Comparison of ENCODE assay signal across 25 cellular contexts in the genomic region with DNA sequence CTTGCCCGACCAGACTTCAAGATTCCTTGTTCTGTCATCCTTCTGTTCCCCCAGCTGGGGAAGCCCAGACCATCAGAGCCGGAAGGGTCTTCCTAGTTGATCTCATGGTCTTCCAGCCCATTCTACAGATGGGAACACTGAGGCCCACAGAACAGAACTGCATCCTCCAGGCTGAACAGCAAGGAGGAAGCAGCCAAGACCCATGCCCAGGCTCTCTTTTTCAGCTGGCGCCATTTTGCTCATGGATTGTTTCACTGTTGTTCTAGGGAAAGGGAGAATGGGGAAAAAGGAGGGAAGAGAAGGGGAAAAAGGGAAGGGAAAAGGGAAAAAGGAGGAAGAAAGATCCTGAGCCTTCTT.
"Had no signal": no experiment of that assay in that cellular context is flagged by ENCODE, and none has a peak within 500 bp of the region (broad histone marks: within the 10 kb centered on the region; RNA-seq: fewer than 3 reads in every experiment).

No MANE protein-coding gene starts in this region.

- H3K36me3 Mint-ChIP-seq: activated CD8-positive, alpha-beta memory T cell treated with anti-CD3 and anti-CD28 coated beads, Interleukin-2, amount 10 ng/mL, durations not matched to agents 7 days and 5 days; activated naive CD8-positive, alpha-beta T cell treated with anti-CD3 and anti-CD28 coated beads for 36 hours; brain had no signal

- H3K27ac ChIP-seq: adrenal gland, ascending aorta, cardiac muscle cell, coronary artery, dorsolateral prefrontal cortex, gastrocnemius medialis, left lung, lower lobe of right lung, ovary, skin epidermis, stomach, suprapubic skin, tibial artery, upper lobe of right lung had no signal

- H3K27me3 ChIP-seq: adrenal gland, ascending aorta, cardiac muscle cell, gastrocnemius medialis, ovary, suprapubic skin, upper lobe of right lung had no signal

- H3K4me1 Mint-ChIP-seq: activated naive CD8-positive, alpha-beta T cell treated with anti-CD3 and anti-CD28 coated beads for 36 hours had no signal

- FAIRE-seq: islet of Langerhans had no signal

- DNase-seq: cerebellar nuclear complex had no signal

- H3K27ac Mint-ChIP-seq: activated CD8-positive, alpha-beta memory T cell treated with anti-CD3 and anti-CD28 coated beads, Interleukin-2, amount 10 ng/mL, durations not matched to agents 7 days and 5 days; activated CD8-positive, alpha-beta T cell treated with anti-CD3 and anti-CD28 coated beads, Interleukin-2, amount 10 ng/mL, durations not matched to agents 7 days and 5 days; activated naive CD4-positive, alpha-beta T cell treated with anti-CD3 and anti-CD28 coated beads for 36 hours; activated naive CD8-positive, alpha-beta T cell treated with anti-CD3 and anti-CD28 coated beads for 36 hours; nephron progenitor cell; progenitor cell of endocrine pancreas; T-helper 17 cell had no signal

- H3K4me1 ChIP-seq: adrenal gland, ascending aorta, gastrocnemius medialis, lower lobe of right lung, suprapubic skin, upper lobe of right lung had no signal

- H3K4me3 Mint-ChIP-seq: activated CD8-positive, alpha-beta memory T cell treated with anti-CD3 and anti-CD28 coated beads, Interleukin-2, amount 10 ng/mL, durations not matched to agents 7 days and 5 days; activated CD8-positive, alpha-beta T cell treated with anti-CD3 and anti-CD28 coated beads, Interleukin-2, amount 10 ng/mL, durations not matched to agents 7 days and 5 days; activated naive CD4-positive, alpha-beta T cell treated with anti-CD3 and anti-CD28 coated beads for 36 hours; activated naive CD8-positive, alpha-beta T cell treated with anti-CD3 and anti-CD28 coated beads for 36 hours; brain; nephron progenitor cell had no signal

- H3K4me3 ChIP-seq: adrenal gland, ascending aorta, cardiac muscle cell, coronary artery, dorsolateral prefrontal cortex, gastrocnemius medialis, left lung, lower lobe of right lung, mucosa of descending colon, ovary, skin epidermis, stomach, suprapubic skin, tibial artery, upper lobe of right lung had no signal

- H3K9me3 Mint-ChIP-seq: activated naive CD4-positive, alpha-beta T cell treated with anti-CD3 and anti-CD28 coated beads for 36 hours; activated naive CD8-positive, alpha-beta T cell treated with anti-CD3 and anti-CD28 coated beads for 36 hours; nephron progenitor cell had no signal

- H3K36me3 ChIP-seq: adrenal gland, ascending aorta, cardiac muscle cell, gastrocnemius medialis, left lung, lower lobe of right lung, ovary, stomach, suprapubic skin, tibial artery, upper lobe of right lung had no signal

- H3K9me3 ChIP-seq: adrenal gland, ascending aorta, gastrocnemius medialis, left lung, lower lobe of right lung, mucosa of descending colon, ovary, suprapubic skin, upper lobe of right lung had no signal
